8 cellular contexts compared by ENCODE assay signal in the genomic region with DNA sequence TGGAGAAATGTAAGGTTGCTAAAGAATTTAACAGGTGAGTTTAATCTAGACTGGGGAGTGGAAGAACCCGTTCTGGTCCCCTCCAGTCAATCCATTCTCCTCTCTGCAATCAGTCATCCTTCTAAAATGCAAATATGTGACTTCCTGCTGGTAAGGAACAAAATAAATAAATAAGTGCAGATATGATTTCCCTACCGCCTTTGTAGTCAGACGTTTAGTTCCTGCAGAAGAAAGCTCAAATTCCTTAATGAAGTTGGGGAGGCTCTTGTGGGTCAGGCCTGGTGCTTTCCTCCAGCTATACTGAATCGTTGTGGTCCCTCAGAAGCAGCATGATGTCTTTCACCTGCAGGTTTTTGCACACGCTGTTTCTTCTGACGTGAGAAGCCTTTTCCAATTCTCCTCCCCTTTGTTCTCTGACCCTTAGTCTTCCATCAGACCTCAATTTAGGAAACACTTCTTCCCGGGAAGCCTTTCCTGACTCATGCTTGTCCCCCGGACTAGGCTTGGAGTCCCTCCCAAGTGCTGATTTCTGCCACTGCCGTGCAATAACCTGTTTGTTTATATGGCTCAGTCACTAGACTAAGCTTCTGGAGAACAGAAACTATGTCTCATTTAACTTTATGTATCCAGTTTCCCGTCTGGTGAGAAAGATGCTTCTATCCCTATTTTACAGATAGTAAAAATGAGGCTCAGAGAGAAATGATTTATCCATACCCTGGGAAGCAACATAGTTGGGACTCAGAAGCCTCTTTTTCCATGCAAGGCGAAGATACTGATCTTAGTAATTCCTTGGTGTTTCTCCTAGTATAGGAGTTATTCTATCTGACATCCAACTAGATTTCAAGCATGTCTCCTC. TPM values are rescaled to one million over a fixed set of nuclear protein-coding genes. Genes with fewer than 3 reads are reported as not detected.
A peak's percentile ranks its signal among the peaks of the same experiment; 100 is the strongest.
DNase-seq lines count a peak whose midpoint lies in the region; ATAC-seq and TF ChIP-seq lines count a peak whose summit lies in the region.

No MANE protein-coding gene starts in this region.

- peaks cover 9% of the 10 kb centered on the region for H3F3A ChIP-seq in SK-N-SH (replicated peaks; ENCODE audit: insufficient read depth)

- peaks cover 63% of the 10 kb centered on the region for H3K79me2 ChIP-seq in SK-N-SH (ENCODE audit: insufficient read depth)

- no peak for TF ChIP-seq RAD21 in SK-N-SH (IDR thresholded peaks at IDR 0.05; ENCODE audit: low read length)

- CTCF ChIA-PET in SK-N-SH (lab: Yijun Ruan, JAX), result interaction anchor here (2.4 kb wide), 1 partner anchor 65 kb away, joined by 5 read pairs; no protein-coding TSS in a partner anchor
- CTCF ChIA-PET in activated CD4-positive, alpha-beta memory T cell treated with anti-CD3 and anti-CD28 coated beads, Interleukin-2, amount 10 ng/mL, durations not matched to agents 7 days and 5 days (lab: Charles Lee), result interaction anchor here (1.4 to 3.7 kb wide), 5 partner anchors 12 to 201 kb away, joined by 3 to 25 read pairs (median 8); partner anchors contain the start of gene AKNA

- H3K9me2 ChIP-seq in SK-N-SH, result no peaks in the 10 kb centered on the region

- H3K9me3 ChIP-seq in SK-N-SH (no peaks in the 10 kb centered on the region), iPS-15b (ENCODE audit: control insufficient read depth, insufficient read depth, low read length) (no peaks in the 10 kb centered on the region), subcutaneous abdominal adipose tissue (ENCODE audit: control insufficient read depth in 5 of 5, low read length in 5 of 5) (no peaks in the 10 kb centered on the region)

- peaks cover 59% of the 10 kb centered on the region for H3K4me1 Mint-ChIP-seq in activated CD4-positive, alpha-beta memory T cell treated with anti-CD3 and anti-CD28 coated beads, Interleukin-2, amount 10 ng/mL, durations not matched to agents 7 days and 5 days

- H3K27ac ChIP-seq in SK-N-SH (ENCODE audit: low read depth in 2 of 2, low read length in 1 of 2) (no peak overlapping the region), subcutaneous abdominal adipose tissue (ENCODE audit: low read depth, low read length) (peak overlapping the region; percentile 98)

- H4K20me1 ChIP-seq in SK-N-SH (ENCODE audit: insufficient read depth), result peaks cover 45% of the 10 kb centered on the region

- H3K27ac Mint-ChIP-seq in activated CD4-positive, alpha-beta memory T cell treated with anti-CD3 and anti-CD28 coated beads, Interleukin-2, amount 10 ng/mL, durations not matched to agents 7 days and 5 days, result peak overlapping the region; percentile 92

- no peaks in the 10 kb centered on the region for H3K9me3 Mint-ChIP-seq in activated CD4-positive, alpha-beta memory T cell treated with anti-CD3 and anti-CD28 coated beads, Interleukin-2, amount 10 ng/mL, durations not matched to agents 7 days and 5 days

- ATAC-seq in SK-N-SH treated with all-trans-retinoic acid at 6 μM for 48 hours (no peak), HG02840 (IDR thresholded peaks at IDR 0.05; ENCODE audit: low FRiP score, unreplicated experiment) (no peak)

- POLR2A ChIA-PET in SK-N-SH (lab: Yijun Ruan, JAX), result interaction anchor here (1.9 kb wide), 1 partner anchor 37 kb away, joined by 5 read pairs; no protein-coding TSS in a partner anchor
- POLR2A ChIA-PET in activated CD4-positive, alpha-beta memory T cell treated with anti-CD3 and anti-CD28 coated beads, Interleukin-2, amount 10 ng/mL, durations not matched to agents 7 days and 5 days (lab: Charles Lee), result interaction anchor here (1.0 to 7.7 kb wide), 16 partner anchors 20 to 321 kb away, joined by 3 to 109 read pairs (median 4); partner anchors contain the start of genes AKNA, TMEM268 and WHRN

- peaks cover 47% of the 10 kb centered on the region for H3K36me3 Mint-ChIP-seq in activated CD4-positive, alpha-beta memory T cell treated with anti-CD3 and anti-CD28 coated beads, Interleukin-2, amount 10 ng/mL, durations not matched to agents 7 days and 5 days (ENCODE audit: low read depth)

- H3K4me1 ChIP-seq in SK-N-SH (ENCODE audit: control insufficient read depth in 1 of 2, insufficient read depth in 2 of 2, low read depth in 1 of 2, low read length in 1 of 2), result peaks cover 9 to 12% of the 10 kb centered on the region in 2 experiments; a peak in 2 of 4 replicates
- H3K4me1 ChIP-seq in iPS-15b (ENCODE audit: control insufficient read depth, insufficient read depth, low read length), result peaks cover 6% of the 10 kb centered on the region
- H3K4me1 ChIP-seq in subcutaneous abdominal adipose tissue (ENCODE audit: control insufficient read depth in 5 of 5, insufficient read depth in 5 of 5, low read length in 5 of 5), result peaks cover 0 to 54% (median 52%) of the 10 kb centered on the region in 5 donors

- DNase-seq in SK-N-SH (no peak), H4 (ENCODE audit: low spot score) (no peak), mesenteric fat pad (ENCODE audit: low spot score) (no peak)
- no peak for DNase-seq in activated CD4-positive, alpha-beta memory T cell treated with anti-CD3 and anti-CD28 coated beads, Interleukin-2, amount 10 ng/mL, durations not matched to agents 7 days and 5 days

- H3K4me3 ChIP-seq in SK-N-SH (ENCODE audit: low read depth in 2 of 2, low read length in 1 of 2), result peak overlapping the region; percentile 85 to 91
- peak overlapping the region; percentile 100 for H3K4me3 ChIP-seq in iPS-15b (ENCODE audit: low read depth, low read length)
- peak overlapping the region; percentile 82 to 100 (median 98) for H3K4me3 ChIP-seq in subcutaneous abdominal adipose tissue (ENCODE audit: low read depth in 1 of 5, low read length in 5 of 5)

- no peak for TF ChIP-seq EP300 in SK-N-SH (IDR thresholded peaks at IDR 0.05; ENCODE audit: borderline replicate concordance in 1 of 2, low read depth in 1 of 2, low read length in 1 of 2)

- no peak for TF ChIP-seq CTCF in SK-N-SH (IDR thresholded peaks at IDR 0.05)

- H3K36me3 ChIP-seq in SK-N-SH (replicated peaks in 1 of 2; ENCODE audit: control insufficient read depth in 1 of 2, insufficient read depth in 2 of 2, low read length in 1 of 2), result peaks cover 12 to 17% of the 10 kb centered on the region in 2 experiments
- H3K36me3 ChIP-seq in iPS-15b (ENCODE audit: control insufficient read depth, insufficient read depth, low read length), result peaks cover 11% of the 10 kb centered on the region
- peaks cover 0 to 14% (median 13%) of the 10 kb centered on the region in 5 donors for H3K36me3 ChIP-seq in subcutaneous abdominal adipose tissue (ENCODE audit: control insufficient read depth in 5 of 5, insufficient read depth in 5 of 5, low read length in 5 of 5)

- peak overlapping the region; percentile 94 for H3K4me3 Mint-ChIP-seq in activated CD4-positive, alpha-beta memory T cell treated with anti-CD3 and anti-CD28 coated beads, Interleukin-2, amount 10 ng/mL, durations not matched to agents 7 days and 5 days

- no peaks in the 10 kb centered on the region for H3K27me3 Mint-ChIP-seq in activated CD4-positive, alpha-beta memory T cell treated with anti-CD3 and anti-CD28 coated beads, Interleukin-2, amount 10 ng/mL, durations not matched to agents 7 days and 5 days

- WGBS in SK-N-SH (ENCODE audit: low lambda C conversion rate), result 37% methylated on average over 11 of the region's 11 CpGs

- no peaks in the 10 kb centered on the region for H3K27me3 ChIP-seq in SK-N-SH (ENCODE audit: insufficient read depth)
- H3K27me3 ChIP-seq in iPS-15b (ENCODE audit: control insufficient read depth, insufficient read depth, low read length), result no peaks in the 10 kb centered on the region
- no peaks in the 10 kb centered on the region for H3K27me3 ChIP-seq in subcutaneous abdominal adipose tissue (ENCODE audit: control insufficient read depth in 5 of 5, insufficient read depth in 4 of 5, low read length in 5 of 5)

- no peak overlapping the region for H2AFZ ChIP-seq in SK-N-SH (ENCODE audit: low read depth)

- H3K4me2 ChIP-seq in SK-N-SH, result peak overlapping the region; percentile 90

- H3K9ac ChIP-seq in SK-N-SH (peak overlapping the region; percentile 99), iPS-15b (ENCODE audit: low read depth, low read length) (peak overlapping the region; percentile 98), subcutaneous abdominal adipose tissue (ENCODE audit: low read length in 5 of 5) (peak overlapping the region; percentile 87 to 100 (median 98))

TF ChIP-seq in SK-N-SH, 30 proteins besides CTCF, POLR2A, EP300 and RAD21 (continues in another document):
- TF ChIP-seq RCOR1 (IDR thresholded peaks at IDR 0.05; ENCODE audit: low read length), result no peak
- no peak for TF ChIP-seq MAX (IDR thresholded peaks at IDR 0.05; ENCODE audit: low read depth)

RNA-seq across cellular contexts. Expression of gene ATP6V1G1, which starts 1.3 kb away (rescaled TPM):
- 119 and 143 TPM in 2 replicates for polyA plus RNA-seq in SK-N-SH (2012; rRNA removed)
- 157 and 182 TPM in 2 replicates for polyA plus RNA-seq in SK-N-SH (2012; cell fraction: cytosol; rRNA removed)
- polyA plus RNA-seq in SK-N-SH (2012; cell fraction: nucleus; rRNA removed), result 47.6 and 61.5 TPM in 2 replicates
- 10 to 100 TPM; 92.4 to 94.2 TPM for total RNA-seq in activated CD4-positive, alpha-beta memory T cell treated with anti-CD3 and anti-CD28 coated beads, Interleukin-2, amount 10 ng/mL, durations not matched to agents 7 days and 5 days
- total RNA-seq in H4 (2014; rRNA removed; shearing (Covaris generic)), result 171 and 172 TPM in 2 replicates
- total RNA-seq in mesenteric fat pad, result 70.4 TPM

RNA-seq across cellular contexts. Expression of gene TMEM268, which starts 22.2 kb away (rescaled TPM):
- 5.8 and 7.4 TPM in 2 replicates for polyA plus RNA-seq in SK-N-SH (2012; rRNA removed)
- polyA plus RNA-seq in SK-N-SH (2012; cell fraction: cytosol; rRNA removed), result 6.0 and 6.3 TPM in 2 replicates
- polyA plus RNA-seq in SK-N-SH (2012; cell fraction: nucleus; rRNA removed), result 6.4 and 8.3 TPM in 2 replicates
- total RNA-seq in activated CD4-positive, alpha-beta memory T cell treated with anti-CD3 and anti-CD28 coated beads, Interleukin-2, amount 10 ng/mL, durations not matched to agents 7 days and 5 days, result 10 to 100 TPM; 18.1 to 20.1 TPM
- total RNA-seq in H4 (2014; rRNA removed; shearing (Covaris generic)), result 6.2 and 10.0 TPM in 2 replicates
- 32.7 TPM for total RNA-seq in mesenteric fat pad
